ENCODE assay signal across 23 cellular contexts in genomic region chr14:24261256-24261968, GRCh38.
"Had no signal": no experiment of that assay in that cellular context is flagged by ENCODE, and none has a peak within 500 bp of the region (broad histone marks: within the 10 kb centered on the region; RNA-seq: fewer than 3 reads in every experiment).

No MANE protein-coding gene starts in this region.

- H3K27me3 Mint-ChIP-seq: activated naive CD8-positive, alpha-beta T cell; activated T-cell treated with anti-CD3 and anti-CD28 coated beads, Interleukin-2, amount 50 U/mL, for 24 hours; activated T-helper 17 cell treated with anti-CD3 and anti-CD28 coated beads, Interleukin-2, amount 50 U/mL, for 72 hours had no signal

- H3K4me3 ChIP-seq: hepatocyte, left ventricle myocardium inferior, sigmoid colon, thyroid gland had no signal

- H3K4me1 ChIP-seq: left ventricle myocardium inferior, sigmoid colon had no signal

- H3K4me3 Mint-ChIP-seq: activated naive CD8-positive, alpha-beta T cell; activated T-cell treated with anti-CD3 and anti-CD28 coated beads, Interleukin-2, amount 50 U/mL, for 24 hours; activated T-helper 17 cell treated with anti-CD3 and anti-CD28 coated beads, Interleukin-2, amount 50 U/mL, for 72 hours; endodermal cell; nephron had no signal

- H3K4me1 Mint-ChIP-seq: activated T-helper 17 cell treated with anti-CD3 and anti-CD28 coated beads, Interleukin-2, amount 50 U/mL, for 72 hours; endodermal cell had no signal

- ATAC-seq: activated T-helper 17 cell treated with anti-CD3 and anti-CD28 coated beads, Interleukin-2, amount 50 U/mL, for 72 hours had no signal

- H3K27ac Mint-ChIP-seq: activated naive CD8-positive, alpha-beta T cell; activated T-cell treated with anti-CD3 and anti-CD28 coated beads, Interleukin-2, amount 50 U/mL, for 24 hours; activated T-helper 17 cell treated with anti-CD3 and anti-CD28 coated beads, Interleukin-2, amount 50 U/mL, for 72 hours; endodermal cell; nephron had no signal

- DNase-seq: activated CD4-positive, alpha-beta T cell treated with anti-CD3 and anti-CD28 coated beads for 1 hour; activated CD8-positive, alpha-beta memory T cell treated with anti-CD3 and anti-CD28 coated beads for 24 hours; activated CD8-positive, alpha-beta memory T cell treated with anti-CD3 and anti-CD28 coated beads, Interleukin-2, amount 50 U/mL, for 4 hours; activated T-cell treated with anti-CD3 and anti-CD28 coated beads, Interleukin-2, amount 50 U/mL, for 24 hours; amniotic stem cell; cortex of kidney; endodermal cell; erythroblast; foreskin melanocyte; glutamatergic neuron; kidney glomerular epithelial cell; left ventricle myocardium inferior; midbrain; nucleus accumbens; sigmoid colon; stimulated activated CD4-positive, alpha-beta T cell treated with anti-CD3 and anti-CD28 coated beads, Interleukin-4, amount 100 ng/mL, for 1 hour; stimulated activated naive CD4-positive, alpha-beta T cell treated with Interleukin-2 at 50 U/mL for 16 hours; T-helper 9 cell; thyroid gland had no signal

- H3K9me3 ChIP-seq: left ventricle myocardium inferior, sigmoid colon, thyroid gland had no signal

- H3K27ac ChIP-seq: hepatocyte, left ventricle myocardium inferior, sigmoid colon, thyroid gland had no signal

- H3K27me3 ChIP-seq: hepatocyte, sigmoid colon, thyroid gland had no signal

- H3K9me3 Mint-ChIP-seq: activated T-cell treated with anti-CD3 and anti-CD28 coated beads, Interleukin-2, amount 50 U/mL, for 24 hours; activated T-helper 17 cell treated with anti-CD3 and anti-CD28 coated beads, Interleukin-2, amount 50 U/mL, for 72 hours; endodermal cell; nephron had no signal
